In genomic region chr13:98488736-98489135, GRCh38 we compare ENCODE assay signal across 11 cellular contexts.
A peak's percentile ranks its signal among the peaks of the same experiment; 100 is the strongest.
DNase-seq lines count a peak whose midpoint lies in the region; ATAC-seq and TF ChIP-seq lines count a peak whose summit lies in the region.
"Had no signal": no experiment of that assay in that cellular context is flagged by ENCODE, and none has a peak within 500 bp of the region (broad histone marks: within the 10 kb centered on the region; RNA-seq: fewer than 3 reads in every experiment).

No MANE protein-coding gene starts in this region.

- H2BK15ac ChIP-seq in IMR-90 (ENCODE audit: low read depth, low read length), result no peak overlapping the region

- no peak overlapping the region for H4K5ac ChIP-seq in IMR-90 (ENCODE audit: low read depth, low read length)

- peaks cover 61 to 93% of the 10 kb centered on the region in 2 experiments for H3K79me1 ChIP-seq in IMR-90 (ENCODE audit: low read depth in 1 of 2, low read length in 2 of 2)

- no peak for TF ChIP-seq RAD21 in IMR-90 (IDR thresholded peaks at IDR 0.05; ENCODE audit: low read length)

- no peak overlapping the region for H3K27ac ChIP-seq in IMR-90 (ENCODE audit: insufficient read depth, low read length)
- peak overlapping the region; percentile 78 for H3K27ac ChIP-seq in osteoblast (ENCODE audit: low read depth, low read length)
- no peak overlapping the region for H3K27ac ChIP-seq in prostate gland
- H3K27ac ChIP-seq in breast epithelium, result no peak overlapping the region
- H3K27ac ChIP-seq: left ventricle myocardium inferior had no signal

- dilution Hi-C loops in IMR-90 (cut with HindIII; ENCODE audit: low sequenced_read_pairs, unreplicated experiment), result no loop called here

- ATAC-seq in GM18907 (IDR thresholded peaks at IDR 0.05; ENCODE audit: unreplicated experiment) (peak; percentile 58), HG02571 (IDR thresholded peaks at IDR 0.05; ENCODE audit: unreplicated experiment) (peak; percentile 73), IMR-90 (ENCODE audit: low read depth) (no peak)
- ATAC-seq: activated CD4-positive, alpha-beta T cell treated with anti-CD3 and anti-CD28 coated beads for 36 hours had no signal

- no peak overlapping the region for H3K4me3 ChIP-seq in IMR-90 (ENCODE audit: insufficient read depth, low read depth, low read length)
- H3K4me3 ChIP-seq in osteoblast (ENCODE audit: insufficient read depth, low read length), result no peak overlapping the region
- H3K4me3 ChIP-seq in prostate gland, result no peak overlapping the region
- H3K4me3 ChIP-seq in breast epithelium, result no peak overlapping the region
- H3K4me3 ChIP-seq: left ventricle myocardium inferior had no signal

- BruUV-seq in IMR-90 (replicated peaks; lab: Mats Ljungman, UMichigan), result no TSS peak

- H3K9me3 ChIP-seq in IMR-90 (ENCODE audit: control insufficient read depth, insufficient read depth, low read length) (no peaks in the 10 kb centered on the region), osteoblast (ENCODE audit: low read depth, low read length) (no peaks in the 10 kb centered on the region), prostate gland (no peaks in the 10 kb centered on the region), breast epithelium (no peaks in the 10 kb centered on the region)
- H3K9me3 ChIP-seq: left ventricle myocardium inferior had no signal

- no peak for TF ChIP-seq POLR2A in IMR-90 (IDR thresholded peaks at IDR 0.05; ENCODE audit: low read depth, low read length)
- TF ChIP-seq POLR2A in prostate gland (IDR thresholded peaks at IDR 0.05), result no peak
- no peak for TF ChIP-seq POLR2A in breast epithelium (IDR thresholded peaks at IDR 0.05)

- no peak overlapping the region for H2AFZ ChIP-seq in IMR-90 (replicated peaks; ENCODE audit: low read length, poor library complexity)
- H2AFZ ChIP-seq in osteoblast (ENCODE audit: low read length), result no peak overlapping the region

- no peak overlapping the region for H3K18ac ChIP-seq in IMR-90 (ENCODE audit: low read depth, low read length)

- no peak for TF ChIP-seq CTCF in IMR-90 (conservative IDR thresholded peaks at IDR 0.05; ENCODE audit: low read depth, low read length)
- TF ChIP-seq CTCF in osteoblast (IDR thresholded peaks at IDR 0.05; ENCODE audit: extremely low read depth, low read depth, low read length), result no peak
- TF ChIP-seq CTCF in prostate gland (IDR thresholded peaks at IDR 0.05), result no peak
- TF ChIP-seq CTCF in breast epithelium (IDR thresholded peaks at IDR 0.05), result no peak

- H2BK5ac ChIP-seq in IMR-90 (ENCODE audit: low read depth, low read length, poor library complexity, severe bottlenecking), result no peak overlapping the region

- H3K9me3 Mint-ChIP-seq in activated CD4-positive, alpha-beta T cell treated with anti-CD3 and anti-CD28 coated beads, Interleukin-2, amount 10 ng/mL, durations not matched to agents 7 days and 5 days, result no peaks in the 10 kb centered on the region

- no peak overlapping the region for H2BK20ac ChIP-seq in IMR-90 (ENCODE audit: low read depth, low read length)

- H2BK120ac ChIP-seq in IMR-90 (ENCODE audit: low read depth, low read length), result no peak overlapping the region

- H3K27ac Mint-ChIP-seq in activated CD4-positive, alpha-beta T cell treated with anti-CD3 and anti-CD28 coated beads, Interleukin-2, amount 10 ng/mL, durations not matched to agents 7 days and 5 days, result no peak overlapping the region

- H3K4ac ChIP-seq in IMR-90 (ENCODE audit: low read depth, low read length), result no peak overlapping the region

- no peak overlapping the region for H4K91ac ChIP-seq in IMR-90 (ENCODE audit: insufficient read depth, low read depth, low read length)

- no peak for DNase-seq in IMR-90
- DNase-seq in osteoblast (ENCODE audit: insufficient read length, low spot score, missing footprints), result no peak
- DNase-seq in prostate gland (ENCODE audit: low spot score), result no peak
- DNase-seq in breast epithelium (ENCODE audit: low spot score in 2 of 2), result no peak
- no peak for DNase-seq in NCI-H1417 treated with DMSO at 0.1 percent for 48 hours (lab: John Stamatoyannopoulos, UW)
- DNase-seq in activated CD4-positive, alpha-beta T cell treated with anti-CD3 and anti-CD28 coated beads, Interleukin-2, amount 10 ng/mL, durations not matched to agents 7 days and 5 days, result no peak
- DNase-seq: activated CD4-positive, alpha-beta T cell treated with anti-CD3 and anti-CD28 coated beads for 36 hours; DMS153; left ventricle myocardium inferior had no signal

- H4K20me1 ChIP-seq in IMR-90 (ENCODE audit: insufficient read depth, low read length), result peaks cover 86% of the 10 kb centered on the region
- peaks cover 41% of the 10 kb centered on the region for H4K20me1 ChIP-seq in osteoblast (ENCODE audit: insufficient read depth, low read length)

- H3K27me3 ChIP-seq in IMR-90 (ENCODE audit: control insufficient read depth, insufficient read depth, low read length), result no peaks in the 10 kb centered on the region
- H3K27me3 ChIP-seq in osteoblast (ENCODE audit: insufficient read depth, low read length), result no peaks in the 10 kb centered on the region
- H3K27me3 ChIP-seq in prostate gland (replicated peaks; ENCODE audit: insufficient read depth), result no peaks in the 10 kb centered on the region
- no peaks in the 10 kb centered on the region for H3K27me3 ChIP-seq in breast epithelium

- 96% methylated on average over 4 of the region's 11 CpGs; no CpG with 5 or more reads in 1 of the 2 experiments for WGBS in IMR-90 (ENCODE audit: extremely low coverage in 2 of 2, insufficient read length in 1 of 2), 2 experiments
- WGBS in prostate gland, result 78% methylated on average over 11 of the region's 11 CpGs

- no peak overlapping the region for H3K56ac ChIP-seq in IMR-90 (ENCODE audit: extremely low read depth, insufficient read depth, low read length)

- no peaks in the 10 kb centered on the region for H3K27me3 Mint-ChIP-seq in activated CD4-positive, alpha-beta T cell treated with anti-CD3 and anti-CD28 coated beads, Interleukin-2, amount 10 ng/mL, durations not matched to agents 7 days and 5 days
- H3K27me3 Mint-ChIP-seq: activated CD4-positive, alpha-beta T cell treated with anti-CD3 and anti-CD28 coated beads for 36 hours had no signal

- H3K23ac ChIP-seq in IMR-90 (ENCODE audit: low read depth, low read length), result no peak overlapping the region; the same call in 1 of the 2 replicates

- H3K4me1 ChIP-seq in IMR-90 (ENCODE audit: control insufficient read depth, insufficient read depth, low read length) (peaks cover 31% of the 10 kb centered on the region), osteoblast (ENCODE audit: insufficient read depth, low read length) (peaks cover 41% of the 10 kb centered on the region), prostate gland (replicated peaks) (peaks cover 4% of the 10 kb centered on the region), breast epithelium (peaks cover 0 to 17% of the 10 kb centered on the region in 2 donors)

- peaks cover 54% of the 10 kb centered on the region for H3K9me1 ChIP-seq in IMR-90 (ENCODE audit: insufficient read depth, low read length)

- no peak overlapping the region for H4K8ac ChIP-seq in IMR-90 (ENCODE audit: low read depth in 2 of 2, low read length in 2 of 2)

- H3K4me1 Mint-ChIP-seq in activated CD4-positive, alpha-beta T cell treated with anti-CD3 and anti-CD28 coated beads, Interleukin-2, amount 10 ng/mL, durations not matched to agents 7 days and 5 days, result peaks cover 78% of the 10 kb centered on the region

- H3K4me2 ChIP-seq in IMR-90 (ENCODE audit: low read depth, low read length) (no peak overlapping the region), osteoblast (ENCODE audit: insufficient read depth, low read length) (no peak overlapping the region)

- H3K4me3 Mint-ChIP-seq in activated CD4-positive, alpha-beta T cell treated with anti-CD3 and anti-CD28 coated beads, Interleukin-2, amount 10 ng/mL, durations not matched to agents 7 days and 5 days, result no peak overlapping the region
- H3K4me3 Mint-ChIP-seq: activated CD4-positive, alpha-beta T cell treated with anti-CD3 and anti-CD28 coated beads for 36 hours had no signal

- intact Hi-C loops in IMR-90 (cut with micrococcal nuclease), result no loop called here
- intact Hi-C loops in prostate gland (cut with DNase I), result no loop called here
- intact Hi-C loops in breast epithelium (cut with DNase I; ENCODE audit: low total_unique reads), result no loop called here

- no peaks in the 10 kb centered on the region for H3K36me3 ChIP-seq in IMR-90 (ENCODE audit: control insufficient read depth, insufficient read depth, low read length)
- H3K36me3 ChIP-seq in osteoblast (ENCODE audit: insufficient read depth, low read length), result no peaks in the 10 kb centered on the region
- H3K36me3 ChIP-seq in prostate gland, result no peaks in the 10 kb centered on the region
- no peaks in the 10 kb centered on the region for H3K36me3 ChIP-seq in breast epithelium
- H3K36me3 ChIP-seq: left ventricle myocardium inferior had no signal

- CTCF ChIA-PET in IMR-90 (lab: Yijun Ruan, JAX), result interaction anchor here (0.5 to 0.6 kb wide), 2 partner anchors 14 to 617 kb away, joined by 3 to 7 read pairs; no protein-coding TSS in a partner anchor
- CTCF ChIA-PET in activated CD4-positive, alpha-beta T cell treated with anti-CD3 and anti-CD28 coated beads, Interleukin-2, amount 10 ng/mL, durations not matched to agents 7 days and 5 days (lab: Charles Lee), result no interaction called here

- H3K14ac ChIP-seq in IMR-90 (replicated peaks; ENCODE audit: low read depth, low read length), result peak overlapping the region; percentile 28; the same call in 1 of the 2 replicates

- in situ Hi-C loops in IMR-90 (cut with MboI; ENCODE audit: low sequenced_read_pairs), result no loop called here

- H2AK5ac ChIP-seq in IMR-90 (ENCODE audit: low read depth, low read length), result no peak overlapping the region

- POLR2A ChIA-PET in IMR-90 (lab: Charles Lee; ENCODE audit: unreplicated experiment), result no interaction called here
- POLR2A ChIA-PET in activated CD4-positive, alpha-beta T cell treated with anti-CD3 and anti-CD28 coated beads, Interleukin-2, amount 10 ng/mL, durations not matched to agents 7 days and 5 days (lab: Charles Lee), result no interaction called here

- peaks cover 95% of the 10 kb centered on the region for H3K79me2 ChIP-seq in osteoblast (ENCODE audit: insufficient read depth, low read length)

- no peak overlapping the region for H3K9ac ChIP-seq in IMR-90 (ENCODE audit: low read depth, low read length)

- H2AK9ac ChIP-seq in IMR-90 (replicated peaks; ENCODE audit: low read depth, low read length, poor library complexity), result no peak overlapping the region

- H3K36me3 Mint-ChIP-seq in activated CD4-positive, alpha-beta T cell treated with anti-CD3 and anti-CD28 coated beads, Interleukin-2, amount 10 ng/mL, durations not matched to agents 7 days and 5 days (ENCODE audit: low read depth), result peaks cover 8% of the 10 kb centered on the region

TF ChIP-seq in IMR-90, 13 proteins besides CTCF, POLR2A, EP300 and RAD21 (continues in another document):
- TF ChIP-seq CEBPB (IDR thresholded peaks at IDR 0.05; ENCODE audit: low read depth, low read length), result no peak
- no peak for TF ChIP-seq SMC3 (IDR thresholded peaks at IDR 0.05; ENCODE audit: low read depth, low read length)
- TF ChIP-seq MAFK (IDR thresholded peaks at IDR 0.05; ENCODE audit: low read depth, low read length), result no peak
- no peak for TF ChIP-seq RFX5 (IDR thresholded peaks at IDR 0.05; ENCODE audit: low read depth, low read length)
